In genomic region chr14:100108840-100109593, GRCh38 we compare ENCODE assay signal across 8 cellular contexts. TPM values are rescaled to one million over a fixed set of nuclear protein-coding genes. Genes with fewer than 3 reads are reported as not detected.
A peak's percentile ranks its signal among the peaks of the same experiment; 100 is the strongest.
DNase-seq lines count a peak whose midpoint lies in the region; ATAC-seq lines count a peak whose summit lies in the region.

No MANE protein-coding gene starts in this region.

- no peaks in the 10 kb centered on the region for H3K27me3 Mint-ChIP-seq in activated CD4-positive, alpha-beta T cell treated with anti-CD3 and anti-CD28 coated beads, Interleukin-2, amount 10 ng/mL, durations not matched to agents 7 days and 5 days
- H3K27me3 Mint-ChIP-seq in activated naive CD8-positive, alpha-beta T cell treated with anti-CD3 and anti-CD28 coated beads for 36 hours, result no peaks in the 10 kb centered on the region
- H3K27me3 Mint-ChIP-seq in stimulated activated memory B cell treated with anti-CD40 and anti-IgM and Interleukin-4, amounts not matched to agents 10 μg/mL and 1 μg/mL and 100 μg/mL, for 72 hours, result no peaks in the 10 kb centered on the region

- ATAC-seq in left cardiac atrium, result peak; percentile 21 to 41
- no peak for ATAC-seq in stimulated activated memory B cell treated with anti-CD40 and anti-IgM and Interleukin-4, amounts not matched to agents 10 μg/mL and 1 μg/mL and 100 μg/mL, for 72 hours

- CTCF ChIA-PET in activated CD4-positive, alpha-beta T cell treated with anti-CD3 and anti-CD28 coated beads, Interleukin-2, amount 10 ng/mL, durations not matched to agents 7 days and 5 days (lab: Charles Lee), result interaction anchor here (0.6 to 4.5 kb wide), 21 partner anchors 11 to 447 kb away, joined by 3 to 56 read pairs (median 6); partner anchors contain the start of gene EVL

- DNase-seq in activated CD4-positive, alpha-beta T cell treated with anti-CD3 and anti-CD28 coated beads, Interleukin-2, amount 10 ng/mL, durations not matched to agents 7 days and 5 days, result no peak
- no peak for DNase-seq in activated CD4-positive, alpha-beta T cell treated with anti-CD3 and anti-CD28 coated beads, Interleukin-2, amount 50 U/mL, for 48 hours
- no peak for DNase-seq in activated naive CD8-positive, alpha-beta T cell treated with anti-CD3 and anti-CD28 coated beads for 36 hours
- no peak for DNase-seq in left cardiac atrium
- DNase-seq in glomerular visceral epithelial cell (ENCODE audit: extremely low spot score), result no peak
- DNase-seq in DMS153 (lab: John Stamatoyannopoulos, UW), result no peak
- no peak for DNase-seq in anterior cingulate cortex (lab: John Stamatoyannopoulos, UW)

- POLR2A ChIA-PET in activated CD4-positive, alpha-beta T cell treated with anti-CD3 and anti-CD28 coated beads, Interleukin-2, amount 10 ng/mL, durations not matched to agents 7 days and 5 days (lab: Charles Lee), result no interaction called here

- no peak overlapping the region for H3K4me3 Mint-ChIP-seq in activated CD4-positive, alpha-beta T cell treated with anti-CD3 and anti-CD28 coated beads, Interleukin-2, amount 10 ng/mL, durations not matched to agents 7 days and 5 days
- no peak overlapping the region for H3K4me3 Mint-ChIP-seq in activated naive CD8-positive, alpha-beta T cell treated with anti-CD3 and anti-CD28 coated beads for 36 hours
- H3K4me3 Mint-ChIP-seq in stimulated activated memory B cell treated with anti-CD40 and anti-IgM and Interleukin-4, amounts not matched to agents 10 μg/mL and 1 μg/mL and 100 μg/mL, for 72 hours, result no peak overlapping the region

- H3K9me3 Mint-ChIP-seq in activated CD4-positive, alpha-beta T cell treated with anti-CD3 and anti-CD28 coated beads, Interleukin-2, amount 10 ng/mL, durations not matched to agents 7 days and 5 days, result no peaks in the 10 kb centered on the region
- H3K9me3 Mint-ChIP-seq in activated naive CD8-positive, alpha-beta T cell treated with anti-CD3 and anti-CD28 coated beads for 36 hours, result no peaks in the 10 kb centered on the region
- H3K9me3 Mint-ChIP-seq in stimulated activated memory B cell treated with anti-CD40 and anti-IgM and Interleukin-4, amounts not matched to agents 10 μg/mL and 1 μg/mL and 100 μg/mL, for 72 hours, result no peaks in the 10 kb centered on the region

- intact Hi-C loops in left cardiac atrium (cut with DNase I), result loop anchor here (1.0 to 5.0 kb wide), 3 partner anchors 83 to 127 kb away; no protein-coding TSS in a partner anchor

- peaks cover 76% of the 10 kb centered on the region for H3K4me1 Mint-ChIP-seq in activated CD4-positive, alpha-beta T cell treated with anti-CD3 and anti-CD28 coated beads, Interleukin-2, amount 10 ng/mL, durations not matched to agents 7 days and 5 days
- H3K4me1 Mint-ChIP-seq in activated naive CD8-positive, alpha-beta T cell treated with anti-CD3 and anti-CD28 coated beads for 36 hours, result peaks cover 67% of the 10 kb centered on the region
- H3K4me1 Mint-ChIP-seq in stimulated activated memory B cell treated with anti-CD40 and anti-IgM and Interleukin-4, amounts not matched to agents 10 μg/mL and 1 μg/mL and 100 μg/mL, for 72 hours, result peaks cover 65% of the 10 kb centered on the region

- peak overlapping the region; percentile 7 for H3K27ac Mint-ChIP-seq in activated CD4-positive, alpha-beta T cell treated with anti-CD3 and anti-CD28 coated beads, Interleukin-2, amount 10 ng/mL, durations not matched to agents 7 days and 5 days
- peak overlapping the region; percentile 94 for H3K27ac Mint-ChIP-seq in activated naive CD8-positive, alpha-beta T cell treated with anti-CD3 and anti-CD28 coated beads for 36 hours
- H3K27ac Mint-ChIP-seq in stimulated activated memory B cell treated with anti-CD40 and anti-IgM and Interleukin-4, amounts not matched to agents 10 μg/mL and 1 μg/mL and 100 μg/mL, for 72 hours, result peak overlapping the region; percentile 77

- peaks cover 84% of the 10 kb centered on the region for H3K36me3 Mint-ChIP-seq in activated CD4-positive, alpha-beta T cell treated with anti-CD3 and anti-CD28 coated beads, Interleukin-2, amount 10 ng/mL, durations not matched to agents 7 days and 5 days (ENCODE audit: low read depth)
- peaks cover 63% of the 10 kb centered on the region for H3K36me3 Mint-ChIP-seq in activated naive CD8-positive, alpha-beta T cell treated with anti-CD3 and anti-CD28 coated beads for 36 hours
- peaks cover 46% of the 10 kb centered on the region for H3K36me3 Mint-ChIP-seq in stimulated activated memory B cell treated with anti-CD40 and anti-IgM and Interleukin-4, amounts not matched to agents 10 μg/mL and 1 μg/mL and 100 μg/mL, for 72 hours

RNA-seq across cellular contexts. Expression of gene EVL, which starts 43.8 kb away (rescaled TPM):
- total RNA-seq in activated CD4-positive, alpha-beta T cell treated with anti-CD3 and anti-CD28 coated beads, Interleukin-2, amount 10 ng/mL, durations not matched to agents 7 days and 5 days, result 1,000 to 10,000 TPM; 1,017 to 1,048 TPM
- total RNA-seq in activated naive CD8-positive, alpha-beta T cell treated with anti-CD3 and anti-CD28 coated beads for 36 hours, result 100 to 1,000 TPM; 225 to 236 TPM
- total RNA-seq in left cardiac atrium, result 10 to 100 TPM; 48.3 to 58.8 TPM

RNA-seq across cellular contexts. Expression of gene DEGS2, which starts 50.4 kb away (rescaled TPM):
- under 1 TPM; 0.15 to 0.23 TPM for total RNA-seq in activated CD4-positive, alpha-beta T cell treated with anti-CD3 and anti-CD28 coated beads, Interleukin-2, amount 10 ng/mL, durations not matched to agents 7 days and 5 days
- 1 to 10 TPM; 1.6 to 1.8 TPM for total RNA-seq in activated naive CD8-positive, alpha-beta T cell treated with anti-CD3 and anti-CD28 coated beads for 36 hours
- total RNA-seq in left cardiac atrium, result under 1 TPM in 1 of 2 donors, not detected in 1; 0.18 TPM

Comparison
In these comparisons a context has a peak if more than half of its experiments do, and no peak if none do; other contexts are left out.
1. H3K27ac Mint-ChIP-seq: peak in every context shown above with its lines; median percentile 94 in activated naive CD8-positive, alpha-beta T cell treated with anti-CD3 and anti-CD28 coated beads for 36 hours; 77 in stimulated activated memory B cell treated with anti-CD40 and anti-IgM and Interleukin-4, amounts not matched to agents 10 μg/mL and 1 μg/mL and 100 μg/mL, for 72 hours; 7 in activated CD4-positive, alpha-beta T cell treated with anti-CD3 and anti-CD28 coated beads, Interleukin-2, amount 10 ng/mL, durations not matched to agents 7 days and 5 days.
2. RNA of gene EVL, which starts 43.8 kb away (total RNA-seq): 1,017 to 1,048 TPM in activated CD4-positive, alpha-beta T cell treated with anti-CD3 and anti-CD28 coated beads, Interleukin-2, amount 10 ng/mL, durations not matched to agents 7 days and 5 days; 225 to 236 TPM in activated naive CD8-positive, alpha-beta T cell treated with anti-CD3 and anti-CD28 coated beads for 36 hours and 48.3 to 58.8 TPM in left cardiac atrium; every median in the first group is over 4 times any median in the second.